Comparison of ENCODE assay signal across 10 cellular contexts in the genomic region with DNA sequence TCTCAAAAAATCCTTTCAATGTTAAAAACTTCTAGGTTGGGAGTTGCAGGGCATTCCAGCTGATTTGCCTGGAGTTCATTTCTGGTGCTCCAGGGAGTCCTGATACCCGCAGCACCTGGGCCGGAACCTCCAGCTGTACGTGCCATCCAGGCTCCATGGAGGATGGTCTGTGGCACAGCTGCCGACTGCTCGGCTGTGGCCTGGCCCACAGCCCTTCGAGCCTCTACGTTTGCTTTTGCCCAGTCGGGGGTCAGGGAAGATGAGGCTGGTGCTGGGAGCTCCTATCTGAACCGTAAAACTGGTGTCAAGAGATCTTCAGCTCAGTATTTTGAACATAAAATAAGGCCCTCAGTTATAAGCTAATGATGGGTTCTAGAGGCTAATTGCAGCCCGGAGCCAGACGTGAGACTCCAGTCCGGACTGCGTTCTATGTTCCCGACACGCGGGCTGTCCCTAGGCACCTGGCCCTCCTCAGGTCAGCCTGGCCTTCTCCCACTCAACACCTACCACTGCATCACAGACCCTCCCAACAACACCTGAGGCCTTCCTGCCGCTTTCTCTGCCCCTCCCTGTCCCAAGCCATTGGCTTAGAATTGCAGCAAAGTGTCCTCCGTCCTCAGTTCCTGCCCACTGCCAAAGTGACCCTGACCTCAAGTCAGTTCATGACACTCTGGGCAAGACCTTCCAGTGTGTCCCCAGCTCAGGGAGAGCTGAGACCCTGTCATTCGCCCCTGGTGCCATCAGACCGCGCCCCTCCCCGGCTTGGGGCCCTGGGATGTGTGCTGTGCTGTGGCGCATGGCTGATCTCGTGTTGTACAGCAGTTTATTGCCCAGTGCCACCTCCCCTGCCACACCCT.
A peak's percentile ranks its signal among the peaks of the same experiment; 100 is the strongest.
DNase-seq lines count a peak whose midpoint lies in the region; ATAC-seq and TF ChIP-seq lines count a peak whose summit lies in the region.
"Had no signal": no experiment of that assay in that cellular context is flagged by ENCODE, and none has a peak within 500 bp of the region (broad histone marks: within the 10 kb centered on the region; RNA-seq: fewer than 3 reads in every experiment).

No MANE protein-coding gene starts in this region.

- CTCF ChIA-PET in PC-3 (lab: Charles Lee): interaction anchor here (0.6 kb wide), 1 partner anchor 54 kb away, joined by 3 read pairs; no protein-coding TSS in a partner anchor

- TF ChIP-seq CTCF in PC-3 (conservative IDR thresholded peaks at IDR 0.05; ENCODE audit: low read depth, low read length) (no peak), esophagus muscularis mucosa (IDR thresholded peaks at IDR 0.05) (no peak), psoas muscle (IDR thresholded peaks at IDR 0.05) (no peak)

- intact Hi-C loops in PC-3 (cut with micrococcal nuclease): loop anchor here (10.0 kb wide), 1 partner anchor 318 kb away; no protein-coding TSS in a partner anchor
- intact Hi-C loops in esophagus muscularis mucosa (cut with DNase I): loop anchor here (2.0 to 10.0 kb wide), 3 partner anchors 70 to 298 kb away; no protein-coding TSS in a partner anchor
- intact Hi-C loops in psoas muscle (cut with DNase I): loop anchor here (10.0 kb wide), 2 partner anchors 62 to 132 kb away; a partner anchor contains a TSS

- DNase-seq in PC-3 (no peak), esophagus muscularis mucosa (ENCODE audit: extremely low spot score) (no peak), psoas muscle (no peak), cerebellar cortex (ENCODE audit: low spot score) (no peak), hypothalamus (lab: John Stamatoyannopoulos, UW) (no peak)
- no peak for DNase-seq in effector CD8-positive, alpha-beta T cell (lab: John Stamatoyannopoulos, UW)
- DNase-seq: DMS79 had no signal

- H3K36me3 ChIP-seq in BLaER1 treated with 17β-estradiol and CSF1 and Interleukin-3, amounts not matched to agents 10 nM and 100 nM: peaks cover 26 to 37% (median 35%) of the 10 kb centered on the region in 11 experiments
- peaks cover 13% of the 10 kb centered on the region for H3K36me3 ChIP-seq in PC-3 (ENCODE audit: low read depth, low read length)
- peaks cover 17 to 41% (median 32%) of the 10 kb centered on the region in 4 donors for H3K36me3 ChIP-seq in esophagus muscularis mucosa
- H3K36me3 ChIP-seq in psoas muscle (ENCODE audit: insufficient read depth in 1 of 2, low read depth in 1 of 2): peaks cover 0 to 36% of the 10 kb centered on the region in 2 donors

- peak overlapping the region in 9 of 11 experiments; percentile 18 to 93 (median 60); a peak in 16 of 22 replicates for H3K27ac ChIP-seq in BLaER1 treated with 17β-estradiol and CSF1 and Interleukin-3, amounts not matched to agents 10 nM and 100 nM
- H3K27ac ChIP-seq in PC-3 (ENCODE audit: low read length) (peak overlapping the region; percentile 38; the same call in 1 of the 2 replicates), esophagus muscularis mucosa (replicated peaks in 1 of 4) (peak overlapping the region; percentile 70 to 85 (median 79)), psoas muscle (peak overlapping the region; percentile 54)

- no peaks in the 10 kb centered on the region for H3K9me3 ChIP-seq in BLaER1 treated with 17β-estradiol and CSF1 and Interleukin-3, amounts not matched to agents 10 nM and 100 nM (replicated peaks in 1 of 11)
- no peaks in the 10 kb centered on the region for H3K9me3 ChIP-seq in PC-3 (ENCODE audit: low read length)
- no peaks in the 10 kb centered on the region for H3K9me3 ChIP-seq in esophagus muscularis mucosa
- H3K9me3 ChIP-seq in psoas muscle: no peaks in the 10 kb centered on the region
- H3K9me3 ChIP-seq: heart right ventricle had no signal

- no peaks in the 10 kb centered on the region for H3K27me3 ChIP-seq in BLaER1 treated with 17β-estradiol and CSF1 and Interleukin-3, amounts not matched to agents 10 nM and 100 nM
- H3K27me3 ChIP-seq in PC-3 (ENCODE audit: low read length) (no peaks in the 10 kb centered on the region), esophagus muscularis mucosa (peaks cover 0 to 5% (median 0%) of the 10 kb centered on the region in 4 donors), psoas muscle (ENCODE audit: insufficient read depth in 3 of 3, low read length in 2 of 3) (no peaks in the 10 kb centered on the region)
- H3K27me3 ChIP-seq: heart right ventricle had no signal

- H3K4me2 ChIP-seq in BLaER1 treated with 17β-estradiol and CSF1 and Interleukin-3, amounts not matched to agents 10 nM and 100 nM: peak overlapping the region; percentile 40 to 98 (median 90)
- no peak overlapping the region for H3K4me2 ChIP-seq in PC-3 (ENCODE audit: low read length)

- no peaks in the 10 kb centered on the region for H3K9me2 ChIP-seq in PC-3 (replicated peaks; ENCODE audit: low read length)

- H2AFZ ChIP-seq in PC-3 (ENCODE audit: low read length): no peak overlapping the region

- H3K4me3 ChIP-seq in BLaER1 treated with 17β-estradiol and CSF1 and Interleukin-3, amounts not matched to agents 10 nM and 100 nM: no peak overlapping the region
- no peak overlapping the region for H3K4me3 ChIP-seq in PC-3 (ENCODE audit: low read length)
- no peak overlapping the region for H3K4me3 ChIP-seq in esophagus muscularis mucosa
- H3K4me3 ChIP-seq in psoas muscle: no peak overlapping the region
- H3K4me3 ChIP-seq: heart right ventricle had no signal

- 77% methylated on average over 21 of the region's 24 CpGs for WGBS in esophagus muscularis mucosa
- 64 to 75% (median 66%) methylated on average over 24 of the region's 24 CpGs for WGBS in psoas muscle, 3 donors

- no TSS peak for BruUV-seq in PC-3 (replicated peaks; lab: Mats Ljungman, UMichigan)

- H3K9ac ChIP-seq in BLaER1 treated with 17β-estradiol and CSF1 and Interleukin-3, amounts not matched to agents 10 nM and 100 nM: peak overlapping the region in 10 of 11 experiments; percentile 21 to 56 (median 40); a peak in 15 of 22 replicates
- no peak overlapping the region for H3K9ac ChIP-seq in PC-3 (ENCODE audit: low read length)

- H4K20me1 ChIP-seq in BLaER1 treated with 17β-estradiol and CSF1 and Interleukin-3, amounts not matched to agents 10 nM and 100 nM: peaks cover 0 to 13% (median 0%) of the 10 kb centered on the region in 11 experiments; a peak in 1 of 22 replicates
- no peaks in the 10 kb centered on the region for H4K20me1 ChIP-seq in PC-3 (ENCODE audit: low read length)

- POLR2A ChIA-PET in PC-3 (lab: Charles Lee; ENCODE audit: unreplicated experiment): no interaction called here

- peaks cover 36 to 77% (median 69%) of the 10 kb centered on the region in 10 experiments for H3K4me1 ChIP-seq in BLaER1 treated with 17β-estradiol and CSF1 and Interleukin-3, amounts not matched to agents 10 nM and 100 nM
- H3K4me1 ChIP-seq in PC-3 (ENCODE audit: insufficient read depth, low read length) (peaks cover 27% of the 10 kb centered on the region), esophagus muscularis mucosa (peaks cover 18 to 39% (median 31%) of the 10 kb centered on the region in 4 donors), psoas muscle (peaks cover 11% of the 10 kb centered on the region)

- no peak for TF ChIP-seq EP300 in esophagus muscularis mucosa (IDR thresholded peaks at IDR 0.05)

- H3F3A ChIP-seq in PC-3 (ENCODE audit: low read length, unreplicated experiment): no peaks in the 10 kb centered on the region

- TF ChIP-seq POLR2A in esophagus muscularis mucosa (IDR thresholded peaks at IDR 0.05; ENCODE audit: low read depth): no peak

- ATAC-seq in PC-3: peak; percentile 6; the same call in 1 of the 2 replicates
- ATAC-seq in psoas muscle: peak in 2 of 4 donors; percentile 19 to 22
- ATAC-seq in GM21717 (IDR thresholded peaks at IDR 0.05; ENCODE audit: unreplicated experiment): no peak

- H3K79me2 ChIP-seq in PC-3 (ENCODE audit: low read length): no peaks in the 10 kb centered on the region
